Comparison of ENCODE assay signal across 20 cellular contexts in genomic region chr1:15020943-15021745, GRCh38.
DNase-seq lines count a peak whose midpoint lies in the region; ATAC-seq, FAIRE-seq and TF ChIP-seq lines count a peak whose summit lies in the region.
"Had no signal": no experiment of that assay in that cellular context is flagged by ENCODE, and none has a peak within 500 bp of the region (broad histone marks: within the 10 kb centered on the region; RNA-seq: fewer than 3 reads in every experiment).

No MANE protein-coding gene starts in this region.

- H3K56ac ChIP-seq in mesendoderm (ENCODE audit: low read length), result peak overlapping the region; percentile 0

- H3K79me1 ChIP-seq in mesendoderm (ENCODE audit: low read length), result peaks cover 2% of the 10 kb centered on the region

- H2BK5ac ChIP-seq in mesendoderm (ENCODE audit: low read length), result no peak overlapping the region

- DNase-seq in ELF-1 (ENCODE audit: low read depth, low spot score), result peak; percentile 30
- DNase-seq in K562 (ENCODE audit: extremely low read depth in 1 of 4, low spot score in 3 of 4), result peak in 1 of 4 experiments; percentile 35
- DNase-seq in left ventricle myocardium inferior, result peak; percentile 41
- no peak for DNase-seq in mesendoderm
- DNase-seq in activated T-helper 2 cell treated with anti-CD3 and anti-CD28 coated beads, Interferon-gamma antibody, Interleukin-2, Interleukin-4, amounts not matched to agents 10 μg/mL and 5 μg/mL and 100 μg/mL, durations not matched to agents 14 hours and 24 hours and 36 hours (ENCODE audit: low spot score), result no peak
- no peak for DNase-seq in hypothalamus (lab: John Stamatoyannopoulos, UW)
- DNase-seq: foreskin fibroblast; NCI-H1694 treated with DMSO at 0.1 percent for 48 hours; NCI-H226; stimulated activated naive CD8-positive, alpha-beta T cell treated with anti-CD3 and anti-CD28 coated beads, Interleukin-15, amount 100 ng/mL, for 72 hours; T-helper 9 cell had no signal

- intact Hi-C loops in K562 (cut with micrococcal nuclease) (no loop called here), left ventricle myocardium inferior (cut with micrococcal nuclease) (no loop called here)
- intact Hi-C loops in activated T-helper 2 cell treated with anti-CD3 and anti-CD28 coated beads, Interferon-gamma antibody, Interleukin-2, Interleukin-4, amounts not matched to agents 10 μg/mL and 5 μg/mL and 100 μg/mL, durations not matched to agents 14 hours and 24 hours and 36 hours (cut with micrococcal nuclease), result no loop called here

- no peaks in the 10 kb centered on the region for H3K9me3 Mint-ChIP-seq in activated T-helper 2 cell treated with anti-CD3 and anti-CD28 coated beads, Interferon-gamma antibody, Interleukin-2, Interleukin-4, amounts not matched to agents 10 μg/mL and 5 μg/mL and 100 μg/mL, durations not matched to agents 14 hours and 24 hours and 36 hours
- H3K9me3 Mint-ChIP-seq: stimulated activated naive CD8-positive, alpha-beta T cell treated with anti-CD3 and anti-CD28 coated beads, Interleukin-15, amount 100 ng/mL, for 72 hours had no signal

- H3K9me3 ChIP-seq in K562 (replicated peaks; ENCODE audit: control insufficient read depth, insufficient read depth, low read depth, low read length), result no peaks in the 10 kb centered on the region
- no peaks in the 10 kb centered on the region for H3K9me3 ChIP-seq in left ventricle myocardium inferior (replicated peaks)
- H3K9me3 ChIP-seq: A549, ovary, SK-N-SH, uterus had no signal

- 0 out of 3 replicates have a peak, but pooled peaks cover 2% of the 10 kb centered on the region for H3K79me2 ChIP-seq in K562 (ENCODE audit: control insufficient read depth, insufficient read depth, low read length)
- H3K79me2 ChIP-seq in mesendoderm (ENCODE audit: control insufficient read depth, insufficient read depth, low read length), result no peaks in the 10 kb centered on the region

- no peak overlapping the region for H4K8ac ChIP-seq in mesendoderm (ENCODE audit: low read depth, low read length)

- no peaks in the 10 kb centered on the region for H3K9me1 ChIP-seq in K562 (ENCODE audit: control insufficient read depth, insufficient read depth, low read length)

- H3K9ac ChIP-seq in K562 (ENCODE audit: insufficient read depth in 1 of 2, low read depth in 2 of 2, low read length in 2 of 2) (peak overlapping the region in 1 of 2 experiments; percentile 69; a peak in 2 of 4 replicates), mesendoderm (ENCODE audit: low read length) (no peak overlapping the region)
- H3K9ac ChIP-seq: SK-N-SH had no signal

- H3K27me3 ChIP-seq in K562 (ENCODE audit: control insufficient read depth in 2 of 2, insufficient read depth in 2 of 2, low read length in 2 of 2) (no peaks in the 10 kb centered on the region), left ventricle myocardium inferior (ENCODE audit: low read depth) (peaks cover 8% of the 10 kb centered on the region), mesendoderm (ENCODE audit: insufficient read depth, low read length, poor library complexity) (no peaks in the 10 kb centered on the region)
- H3K27me3 ChIP-seq: ovary, uterus had no signal

- in situ Hi-C loops in K562 (cut with MboI), result loop anchor here (5.0 to 10.0 kb wide), 2 partner anchors 89 to 236 kb away; no protein-coding TSS in a partner anchor

- H3K4me3 ChIP-seq in K562 (no peak overlapping the region), left ventricle myocardium inferior (no peak overlapping the region), mesendoderm (ENCODE audit: low read length) (no peak overlapping the region)
- H3K4me3 ChIP-seq: A549, ovary, uterus had no signal

- TF ChIP-seq CTCF in K562 (IDR thresholded peaks at IDR 0.05 in 2 of 3, conservative IDR thresholded peaks at IDR 0.05 in 1 of 3; ENCODE audit: insufficient read depth in 2 of 3, low read depth in 1 of 3, low read length in 3 of 3) (no peak), left ventricle myocardium inferior (IDR thresholded peaks at IDR 0.05; ENCODE audit: borderline replicate concordance) (no peak)

- H2BK15ac ChIP-seq in mesendoderm (replicated peaks; ENCODE audit: low read depth), result no peak overlapping the region

- peak; percentile 37 for ATAC-seq in K562
- ATAC-seq in HG03280 (IDR thresholded peaks at IDR 0.05; ENCODE audit: unreplicated experiment), result no peak
- no peak for ATAC-seq in HG02840 (IDR thresholded peaks at IDR 0.05; ENCODE audit: low FRiP score, unreplicated experiment)
- ATAC-seq: A549; activated CD4-positive, CD25-positive, alpha-beta regulatory T cell treated with anti-CD3 and anti-CD28 coated beads, Interleukin-2, amount 50 U/mL, for 24 hours; stimulated activated naive CD8-positive, alpha-beta T cell treated with anti-CD3 and anti-CD28 coated beads, Interleukin-15, amount 100 ng/mL, for 72 hours had no signal

- no peak for TF ChIP-seq EP300 in K562 (IDR thresholded peaks at IDR 0.05; ENCODE audit: low read length)

- no peak overlapping the region for H3K23ac ChIP-seq in mesendoderm (ENCODE audit: low read length)

- H2AFZ ChIP-seq in K562 (ENCODE audit: low read depth, low read length), result no peak overlapping the region

- POLR2A ChIA-PET in K562 (lab: Yijun Ruan, JAX), result interaction anchor here (0.7 to 2.7 kb wide), 2 partner anchors 10 to 37 kb away, joined by 3 to 7 read pairs; no protein-coding TSS in a partner anchor

- H3K4me2 ChIP-seq in K562 (ENCODE audit: insufficient read depth, low read length), result peak overlapping the region; percentile 21; the same call in 1 of the 2 replicates
- H3K4me2 ChIP-seq in mesendoderm (ENCODE audit: low read length), result no peak overlapping the region
- H3K4me2 ChIP-seq: A549, SK-N-SH had no signal

- H3K27me3 Mint-ChIP-seq in activated T-helper 2 cell treated with anti-CD3 and anti-CD28 coated beads, Interferon-gamma antibody, Interleukin-2, Interleukin-4, amounts not matched to agents 10 μg/mL and 5 μg/mL and 100 μg/mL, durations not matched to agents 14 hours and 24 hours and 36 hours (ENCODE audit: low read depth), result no peaks in the 10 kb centered on the region
- H3K27me3 Mint-ChIP-seq: activated naive CD8-positive, alpha-beta T cell; stimulated activated naive CD8-positive, alpha-beta T cell treated with anti-CD3 and anti-CD28 coated beads, Interleukin-15, amount 100 ng/mL, for 72 hours had no signal

- H3K4me1 Mint-ChIP-seq in activated T-helper 2 cell treated with anti-CD3 and anti-CD28 coated beads, Interferon-gamma antibody, Interleukin-2, Interleukin-4, amounts not matched to agents 10 μg/mL and 5 μg/mL and 100 μg/mL, durations not matched to agents 14 hours and 24 hours and 36 hours (ENCODE audit: low read depth), result no peaks in the 10 kb centered on the region
- H3K4me1 Mint-ChIP-seq: stimulated activated naive CD8-positive, alpha-beta T cell treated with anti-CD3 and anti-CD28 coated beads, Interleukin-15, amount 100 ng/mL, for 72 hours had no signal

- no peak overlapping the region for H3K27ac Mint-ChIP-seq in activated T-helper 2 cell treated with anti-CD3 and anti-CD28 coated beads, Interferon-gamma antibody, Interleukin-2, Interleukin-4, amounts not matched to agents 10 μg/mL and 5 μg/mL and 100 μg/mL, durations not matched to agents 14 hours and 24 hours and 36 hours
- H3K27ac Mint-ChIP-seq: activated naive CD8-positive, alpha-beta T cell had no signal

- no peak overlapping the region for H2AK5ac ChIP-seq in mesendoderm (ENCODE audit: low read length)

- no peak for TF ChIP-seq POLR2A in K562 (conservative IDR thresholded peaks at IDR 0.05)

- no peak for TF ChIP-seq RAD21 in K562 (CRISPR knock-in tag; conservative IDR thresholded peaks at IDR 0.05 in 1 of 2, IDR thresholded peaks at IDR 0.05 in 1 of 2)

- no TSS peak for BruUV-seq in K562 (replicated peaks; lab: Mats Ljungman, UMichigan)

- CTCF ChIA-PET in K562 (lab: Yijun Ruan, JAX; ENCODE audit: low intra/inter-chr PET ratio), result interaction anchor here (0.6 kb wide), 1 partner anchor 79 kb away, joined by 3 read pairs; no protein-coding TSS in a partner anchor

- no peak overlapping the region for H3K27ac ChIP-seq in K562 (ENCODE audit: extremely low read depth, low read depth, low read length)
- peak overlapping the region; percentile 74 for H3K27ac ChIP-seq in left ventricle myocardium inferior (replicated peaks)
- no peak overlapping the region for H3K27ac ChIP-seq in mesendoderm (ENCODE audit: low read depth, low read length)
- H3K27ac ChIP-seq: A549, ovary had no signal

- peaks cover 5% of the 10 kb centered on the region; the same call in 1 of the 2 replicates for H4K20me1 ChIP-seq in K562 (replicated peaks; ENCODE audit: control insufficient read depth, insufficient read depth, low read length)

- H3K4me3 Mint-ChIP-seq in activated T-helper 2 cell treated with anti-CD3 and anti-CD28 coated beads, Interferon-gamma antibody, Interleukin-2, Interleukin-4, amounts not matched to agents 10 μg/mL and 5 μg/mL and 100 μg/mL, durations not matched to agents 14 hours and 24 hours and 36 hours (ENCODE audit: low read depth), result no peak overlapping the region
- H3K4me3 Mint-ChIP-seq: activated naive CD8-positive, alpha-beta T cell; stimulated activated naive CD8-positive, alpha-beta T cell treated with anti-CD3 and anti-CD28 coated beads, Interleukin-15, amount 100 ng/mL, for 72 hours had no signal

- WGBS in K562 (ENCODE audit: insufficient coverage, low coverage, missing lambda C conversion rate), result 50% methylated on average over 16 of the region's 18 CpGs
- no CpG with 5 or more reads among the region's 18 CpGs for WGBS in mesendoderm (ENCODE audit: extremely low coverage, insufficient coverage, low lambda C conversion rate)

- no peak for FAIRE-seq in K562 (lab: Jason Lieb, UNC)
- FAIRE-seq: A549, GM18507 had no signal

- no peak overlapping the region for H3K4ac ChIP-seq in mesendoderm (ENCODE audit: low read depth, low read length)

- no peak overlapping the region for H2BK120ac ChIP-seq in mesendoderm (ENCODE audit: low read depth, low read length)

- H4K5ac ChIP-seq in mesendoderm (ENCODE audit: low read length), result no peak overlapping the region

- H3K18ac ChIP-seq in mesendoderm (ENCODE audit: low read length), result no peak overlapping the region

- H3K4me1 ChIP-seq in K562 (replicated peaks in 1 of 2; ENCODE audit: control insufficient read depth in 2 of 2, insufficient read depth in 2 of 2, low read length in 2 of 2) (peaks cover 6 to 11% of the 10 kb centered on the region in 2 experiments; a peak in 3 of 5 replicates), left ventricle myocardium inferior (peaks cover 23% of the 10 kb centered on the region), mesendoderm (ENCODE audit: control insufficient read depth, low read depth, low read length) (no peaks in the 10 kb centered on the region)
- H3K4me1 ChIP-seq: A549, uterus had no signal

- H3K36me3 ChIP-seq in K562 (ENCODE audit: control insufficient read depth, insufficient read depth, low read length) (no peaks in the 10 kb centered on the region), left ventricle myocardium inferior (no peaks in the 10 kb centered on the region), mesendoderm (ENCODE audit: control insufficient read depth, insufficient read depth, low read length) (no peaks in the 10 kb centered on the region)
- H3K36me3 ChIP-seq: ovary, uterus had no signal

- H3K36me3 Mint-ChIP-seq in activated T-helper 2 cell treated with anti-CD3 and anti-CD28 coated beads, Interferon-gamma antibody, Interleukin-2, Interleukin-4, amounts not matched to agents 10 μg/mL and 5 μg/mL and 100 μg/mL, durations not matched to agents 14 hours and 24 hours and 36 hours (ENCODE audit: low read depth), result no peaks in the 10 kb centered on the region
- H3K36me3 Mint-ChIP-seq: activated naive CD8-positive, alpha-beta T cell had no signal

Comparison
In these comparisons a context has a peak if more than half of its experiments do, and no peak if none do; other contexts are left out.
1. DNase-seq: peak in ELF-1 (single experiment) and left ventricle myocardium inferior (single experiment); none in mesendoderm (single experiment), activated T-helper 2 cell treated with anti-CD3 and anti-CD28 coated beads, Interferon-gamma antibody, Interleukin-2, Interleukin-4, amounts not matched to agents 10 μg/mL and 5 μg/mL and 100 μg/mL, durations not matched to agents 14 hours and 24 hours and 36 hours (single experiment) and hypothalamus (0 of 51).